ENCODE assay signal across 8 cellular contexts in the genomic region with DNA sequence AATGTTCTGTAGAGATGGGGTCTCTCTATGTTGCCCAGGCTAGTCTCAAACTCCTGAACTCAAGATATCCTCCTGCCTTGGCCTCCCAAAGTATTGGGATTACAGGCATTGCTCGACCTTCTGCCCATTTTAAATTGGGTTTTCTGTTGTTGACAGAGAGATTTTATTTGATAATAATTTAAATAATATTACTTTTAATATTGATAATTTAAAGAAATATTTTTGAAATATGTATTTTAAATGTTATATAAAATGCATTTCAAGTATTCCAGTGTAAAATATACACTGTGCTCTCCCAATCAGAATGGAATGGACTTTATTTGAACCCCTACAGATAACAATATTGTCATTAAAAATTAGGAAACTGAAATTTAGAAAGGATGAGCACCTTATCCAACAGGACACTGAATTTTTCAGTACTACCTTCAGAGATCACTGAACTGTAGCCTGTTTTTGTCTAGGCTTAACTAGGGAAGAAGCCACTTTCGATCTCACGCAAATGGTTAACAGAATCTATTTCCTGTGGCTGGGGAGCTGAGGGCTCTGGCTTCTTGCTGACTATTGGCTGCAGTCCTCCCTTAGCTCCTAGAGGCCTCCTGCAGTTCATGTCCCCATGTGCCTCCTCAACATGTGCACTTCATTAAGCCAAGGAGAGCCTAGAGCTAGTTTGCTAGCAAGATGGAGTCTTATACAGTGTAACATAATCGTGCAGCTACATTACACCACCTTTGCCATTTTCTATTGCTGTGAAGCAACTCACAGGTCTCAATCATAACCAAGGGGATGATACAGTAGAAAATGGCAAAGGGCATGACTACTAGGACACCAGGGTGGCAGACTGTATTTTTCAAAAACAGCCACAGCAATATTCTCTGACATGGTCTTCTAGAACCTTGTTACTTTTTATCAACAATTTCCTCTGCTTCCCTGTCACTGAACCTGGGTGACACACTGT.
A peak's percentile ranks its signal among the peaks of the same experiment; 100 is the strongest.
DNase-seq lines count a peak whose midpoint lies in the region; ATAC-seq, FAIRE-seq and TF ChIP-seq lines count a peak whose summit lies in the region.

No MANE protein-coding gene starts in this region.

- H3K4me1 ChIP-seq in mucosa of descending colon (ENCODE audit: low read depth), result no peaks in the 10 kb centered on the region
- no peaks in the 10 kb centered on the region for H3K4me1 ChIP-seq in small intestine (ENCODE audit: control insufficient read depth in 2 of 2, insufficient read depth in 1 of 2, low read depth in 1 of 2, low read length in 1 of 2)

- H3K27ac ChIP-seq in small intestine (ENCODE audit: low read depth in 1 of 2, low read length in 1 of 2), result no peak overlapping the region

- 73 to 80% (median 75%) methylated on average over 4 of the region's 4 CpGs for WGBS in small intestine, 3 donors

- ATAC-seq in GM18907 (IDR thresholded peaks at IDR 0.05; ENCODE audit: unreplicated experiment) (peak; percentile 91), HG02571 (IDR thresholded peaks at IDR 0.05; ENCODE audit: unreplicated experiment) (peak; percentile 44), mucosa of descending colon (peak; percentile 23)

- H3K36me3 ChIP-seq in mucosa of descending colon (ENCODE audit: low read depth) (no peaks in the 10 kb centered on the region), small intestine (ENCODE audit: control insufficient read depth in 2 of 2, insufficient read depth in 2 of 2, low read length in 2 of 2) (no peaks in the 10 kb centered on the region)

- intact Hi-C loops in mucosa of descending colon (cut with DNase I, micrococcal nuclease), result loop anchor here in 1 of 2 donors (10.0 kb wide), 1 partner anchor 529 kb away; no protein-coding TSS in a partner anchor

- peak; percentile 13 for DNase-seq in NB4 (ENCODE audit: low read depth)
- no peak for DNase-seq in mucosa of descending colon
- no peak for DNase-seq in HuH-7 (ENCODE audit: low spot score)
- no peak for DNase-seq in NOMO-1 treated with dmso at 0.1 percent for 144 hours (lab: John Stamatoyannopoulos, UW; ENCODE audit: unreplicated experiment)
- no peak for DNase-seq in RCC 7860 (ENCODE audit: low spot score)
- DNase-seq in small intestine, result no peak

- TF ChIP-seq CTCF in NB4 (IDR thresholded peaks at IDR 0.05; ENCODE audit: low read depth, low read length) (no peak), mucosa of descending colon (IDR thresholded peaks at IDR 0.05) (no peak)

- H3K27me3 ChIP-seq in small intestine (ENCODE audit: control insufficient read depth in 2 of 2, insufficient read depth in 2 of 2, low read length in 2 of 2), result no peaks in the 10 kb centered on the region

- H3K4me3 ChIP-seq in NB4 (ENCODE audit: low read depth, low read length) (no peak overlapping the region), mucosa of descending colon (no peak overlapping the region), small intestine (ENCODE audit: low read depth in 1 of 2, low read length in 2 of 2) (no peak overlapping the region)

- FAIRE-seq in RCC 7860 (lab: Jason Lieb, UNC), result no peak
- no peak for FAIRE-seq in small intestine (lab: Jason Lieb, UNC)

- no peak for TF ChIP-seq POLR2A in NB4 (IDR thresholded peaks at IDR 0.05; ENCODE audit: extremely low read depth, insufficient read length)

- H3K9me3 ChIP-seq in mucosa of descending colon (no peaks in the 10 kb centered on the region), small intestine (ENCODE audit: control insufficient read depth, low read depth) (no peaks in the 10 kb centered on the region)

Comparison
In these comparisons a context has a peak if more than half of its experiments do, and no peak if none do; other contexts are left out.
1. ATAC-seq: peak in every context shown above with its lines; median percentile 91 in GM18907; 44 in HG02571; 23 in mucosa of descending colon.